24 cellular contexts compared by ENCODE assay signal in the genomic region with DNA sequence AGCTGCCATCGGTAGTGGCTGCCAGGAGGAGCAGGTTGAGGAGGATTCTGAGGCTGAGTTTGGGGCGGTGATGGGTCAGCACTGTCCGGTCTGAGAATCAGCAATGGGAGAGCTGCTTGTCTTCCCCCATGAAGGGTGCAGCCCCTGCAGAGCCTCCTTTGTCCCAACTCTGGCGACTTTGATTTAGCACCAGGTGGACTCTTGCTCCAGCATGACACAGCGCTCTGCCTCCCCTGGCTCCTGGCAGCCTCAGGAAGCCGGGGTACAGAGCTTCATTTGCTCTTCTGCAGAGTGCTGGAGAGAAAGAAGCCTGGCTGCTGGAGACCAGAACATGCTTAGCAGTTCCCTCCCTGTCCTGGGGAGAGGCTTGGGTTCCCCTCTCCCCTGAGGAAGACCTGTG. TPM values are rescaled to one million over a fixed set of nuclear protein-coding genes. Genes with fewer than 3 reads are reported as not detected.
DNase-seq lines count a peak whose midpoint lies in the region; ATAC-seq, FAIRE-seq and TF ChIP-seq lines count a peak whose summit lies in the region.
"Had no signal": no experiment of that assay in that cellular context is flagged by ENCODE, and none has a peak within 500 bp of the region (broad histone marks: within the 10 kb centered on the region; RNA-seq: fewer than 3 reads in every experiment).

No MANE protein-coding gene starts in this region.

- H4K20me1 ChIP-seq in HepG2 (ENCODE audit: insufficient read depth, low read length), result no peaks in the 10 kb centered on the region

- POLR2A ChIA-PET in RWPE1 (lab: Yijun Ruan, JAX; ENCODE audit: low non-redundant PET), result no interaction called here
- POLR2A ChIA-PET in HepG2 (lab: Yijun Ruan, JAX), result interaction anchor here (0.9 to 1.9 kb wide), 4 partner anchors 9 to 50 kb away, joined by 3 to 7 read pairs (median 5); a partner anchor contains a TSS

- no peak for ATAC-seq in right cardiac atrium
- ATAC-seq in HepG2, result peak; percentile 71
- no peak for ATAC-seq in activated naive CD4-positive, alpha-beta T cell treated with anti-CD3 and anti-CD28 coated beads, Interleukin-2, amount 50 U/mL, for 72 hours

- H3K9me3 ChIP-seq in cardiac muscle cell (ENCODE audit: low read depth) (no peaks in the 10 kb centered on the region), right cardiac atrium (ENCODE audit: control insufficient read depth, low read length) (no peaks in the 10 kb centered on the region), HepG2 (ENCODE audit: low read length) (no peaks in the 10 kb centered on the region)
- H3K9me3 ChIP-seq: BLaER1 treated with 17β-estradiol and CSF1 and Interleukin-3, amounts not matched to agents 10 nM and 100 nM; Peyer's patch; SJCRH30; testis; vagina had no signal

- TF ChIP-seq EP300 in HepG2 (IDR thresholded peaks at IDR 0.05; ENCODE audit: low read depth in 2 of 2, low read length in 2 of 2) (no peak), HepG2 (CRISPR knock-in tag; IDR thresholded peaks at IDR 0.05; ENCODE audit: borderline replicate concordance) (no peak)

- TF ChIP-seq POLR2A in HepG2 (IDR thresholded peaks at IDR 0.05; ENCODE audit: insufficient read depth in 1 of 2, low read depth in 2 of 2, low read length in 2 of 2), result 0 out of 4 replicates have a peak, but pooled peaks of 1 of the 2 experiments have one; percentile 27

- no peak for TF ChIP-seq RAD21 in HepG2 (CRISPR knock-in tag; IDR thresholded peaks at IDR 0.05)

- DNase-seq in cardiac muscle cell (ENCODE audit: low read depth in 1 of 2, low spot score in 1 of 2), result no peak
- no peak for DNase-seq in right cardiac atrium
- DNase-seq in RWPE1 (ENCODE audit: low spot score), result no peak
- peak; percentile 38 for DNase-seq in HepG2 (ENCODE audit: low spot score)
- DNase-seq in type B pancreatic cell (ENCODE audit: extremely low spot score, unreplicated experiment), result no peak
- DNase-seq in activated naive CD4-positive, alpha-beta T cell treated with anti-CD3 and anti-CD28 coated beads, Interleukin-2, amount 50 U/mL, for 72 hours (ENCODE audit: low spot score in 2 of 2), result no peak
- DNase-seq in hepatic stellate cell (ENCODE audit: low spot score), result no peak
- no peak for DNase-seq in NCI-H1048 (lab: John Stamatoyannopoulos, UW)
- DNase-seq: activated CD4-positive, CD25-positive, alpha-beta regulatory T cell treated with anti-CD3 and anti-CD28 coated beads, Interleukin-2, amount 50 U/mL, for 72 hours; activated effector memory CD4-positive, alpha-beta T cell treated with Interleukin-2 at 50 U/mL for 16 hours; cerebellar nuclear complex; KG1; kidney glomerular epithelial cell; mesendoderm; NCI-H510A treated with DMSO at 0.1 percent for 48 hours; Peyer's patch; SJCRH30; T-cell; testis had no signal

- H3K36me3 ChIP-seq in cardiac muscle cell (peaks cover 3% of the 10 kb centered on the region), HepG2 (replicated peaks in 1 of 2; ENCODE audit: control insufficient read depth in 1 of 2, insufficient read depth in 2 of 2, low read length in 2 of 2) (peaks cover 7 to 19% of the 10 kb centered on the region in 2 experiments; a peak in 4 of 5 replicates)

- no peak overlapping the region for H3K4me3 ChIP-seq in cardiac muscle cell
- no peak overlapping the region for H3K4me3 ChIP-seq in right cardiac atrium (ENCODE audit: low read length)
- no peak overlapping the region; a peak in 1 of 6 replicates for H3K4me3 ChIP-seq in HepG2 (replicated peaks in 1 of 3; ENCODE audit: insufficient read depth in 1 of 3, low read depth in 2 of 3, low read length in 3 of 3)
- H3K4me3 ChIP-seq: BLaER1 treated with 17β-estradiol and CSF1 and Interleukin-3, amounts not matched to agents 10 nM and 100 nM; Peyer's patch; SJCRH30; smooth muscle cell; testis; vagina had no signal

- H3K36me3 Mint-ChIP-seq in type B pancreatic cell, result peaks cover 12% of the 10 kb centered on the region
- peaks cover 9 to 31% of the 10 kb centered on the region in 2 donors for H3K36me3 Mint-ChIP-seq in activated naive CD4-positive, alpha-beta T cell treated with anti-CD3 and anti-CD28 coated beads, Interleukin-2, amount 50 U/mL, for 72 hours

- H3K9me3 Mint-ChIP-seq in type B pancreatic cell, result no peaks in the 10 kb centered on the region
- H3K9me3 Mint-ChIP-seq in activated naive CD4-positive, alpha-beta T cell treated with anti-CD3 and anti-CD28 coated beads, Interleukin-2, amount 50 U/mL, for 72 hours, result no peaks in the 10 kb centered on the region
- H3K9me3 Mint-ChIP-seq: T-cell had no signal

- intact Hi-C loops in right cardiac atrium (cut with DNase I) (no loop called here), HepG2 (cut with micrococcal nuclease; ENCODE audit: unreplicated experiment) (no loop called here)

- in situ Hi-C loops in HepG2 (cut with HindIII; ENCODE audit: extremely low pct_ligation_motif_present, low pct_unique_long_range_greater_than_20kb), result no loop called here

- H3K27ac ChIP-seq in cardiac muscle cell (peak overlapping the region; percentile 79), right cardiac atrium (ENCODE audit: low read length) (no peak overlapping the region), RWPE1 (peak overlapping the region; percentile 53), HepG2 (ENCODE audit: extremely low read length, insufficient read depth, low read length) (peak overlapping the region; percentile 70)
- H3K27ac ChIP-seq: SJCRH30, testis, vagina had no signal

- H3K79me2 ChIP-seq in HepG2 (ENCODE audit: insufficient read depth, low read length), result no peaks in the 10 kb centered on the region

- no peak overlapping the region for H3K4me3 Mint-ChIP-seq in type B pancreatic cell
- H3K4me3 Mint-ChIP-seq: T-cell had no signal

- TF ChIP-seq CTCF in cardiac muscle cell (IDR thresholded peaks at IDR 0.05; ENCODE audit: low read depth, low read length) (no peak), RWPE1 (conservative IDR thresholded peaks at IDR 0.05; ENCODE audit: low read depth) (no peak), HepG2 (CRISPR knock-in tag; IDR thresholded peaks at IDR 0.05) (no peak), type B pancreatic cell (conservative IDR thresholded peaks at IDR 0.05) (no peak)

- no peak for FAIRE-seq in HepG2 (lab: Jason Lieb, UNC)

- H3K4me1 ChIP-seq in cardiac muscle cell (ENCODE audit: low read depth) (no peaks in the 10 kb centered on the region), right cardiac atrium (ENCODE audit: control insufficient read depth, insufficient read depth, low read length) (no peaks in the 10 kb centered on the region), HepG2 (ENCODE audit: insufficient read depth, low read length) (peaks cover 30% of the 10 kb centered on the region)
- H3K4me1 ChIP-seq: SJCRH30, testis, vagina had no signal

- H2AFZ ChIP-seq in HepG2 (ENCODE audit: low read length), result no peak overlapping the region

- WGBS in right cardiac atrium, result 88% methylated on average over 6 of the region's 6 CpGs
- 30% methylated on average over 2 of the region's 6 CpGs for WGBS in HepG2 (ENCODE audit: low lambda C conversion rate)

- CTCF ChIA-PET in RWPE1 (lab: Yijun Ruan, JAX), result no interaction called here
- CTCF ChIA-PET in HepG2 (lab: Yijun Ruan, JAX; ENCODE audit: low intra/inter-chr PET ratio, low total read pairs), result interaction anchor here (1.2 kb wide), 1 partner anchor 30 kb away, joined by 3 read pairs; no protein-coding TSS in a partner anchor

- BruUV-seq in HepG2 (replicated peaks; lab: Mats Ljungman, UMichigan), result no TSS peak

- peak overlapping the region; percentile 50 for H3K9ac ChIP-seq in HepG2 (ENCODE audit: insufficient read depth, low read depth, low read length)

- H3K27ac Mint-ChIP-seq in type B pancreatic cell, result peak overlapping the region; percentile 93
- peak overlapping the region in 1 of 2 donors; percentile 88 for H3K27ac Mint-ChIP-seq in activated naive CD4-positive, alpha-beta T cell treated with anti-CD3 and anti-CD28 coated beads, Interleukin-2, amount 50 U/mL, for 72 hours

- H3K4me2 ChIP-seq in HepG2 (ENCODE audit: low read depth, low read length), result peak overlapping the region; percentile 35
- H3K4me2 ChIP-seq: BLaER1 treated with 17β-estradiol and CSF1 and Interleukin-3, amounts not matched to agents 10 nM and 100 nM; smooth muscle cell had no signal

- H3K27me3 ChIP-seq in cardiac muscle cell (no peaks in the 10 kb centered on the region), right cardiac atrium (ENCODE audit: control insufficient read depth, insufficient read depth) (no peaks in the 10 kb centered on the region), HepG2 (ENCODE audit: control insufficient read depth in 1 of 2, insufficient read depth in 2 of 2, low read length in 2 of 2) (no peaks in the 10 kb centered on the region)
- H3K27me3 ChIP-seq: BLaER1 treated with 17β-estradiol and CSF1 and Interleukin-3, amounts not matched to agents 10 nM and 100 nM; Peyer's patch; SJCRH30; testis; vagina had no signal

- no peaks in the 10 kb centered on the region for H3K27me3 Mint-ChIP-seq in type B pancreatic cell
- H3K27me3 Mint-ChIP-seq: T-cell had no signal

- H3K4me1 Mint-ChIP-seq in type B pancreatic cell (ENCODE audit: unreplicated experiment), result no peaks in the 10 kb centered on the region

RNA-seq across cellular contexts. Expression of a gene that starts 13.3 kb away (rescaled TPM):
- 16.2 and 16.6 TPM in 2 replicates for total RNA-seq in cardiac muscle cell
- polyA plus RNA-seq in cardiac muscle cell, result 16.1 and 16.6 TPM in 2 replicates
- 10 to 100 TPM; 11.8 to 14.4 (median 13.5) TPM for total RNA-seq in right cardiac atrium
- 12.3 TPM for polyA plus RNA-seq in right cardiac atrium
- 9.0 and 13.2 TPM in 2 replicates for total RNA-seq in HepG2 (2016; rRNA removed; fragmentation: Illumina TruSeq; extraction: Trizol)
- total RNA-seq in HepG2 (2016; cell fraction: cytosol; rRNA removed; fragmentation: Illumina TruSeq; extraction: Trizol; ENCODE audit: low read depth), result 6.6 and 7.7 TPM in 2 replicates
- total RNA-seq in HepG2 (2016; cell fraction: insoluble cytoplasmic fraction; rRNA removed; fragmentation: Illumina TruSeq; extraction: Trizol), result 7.9 and 11.9 TPM in 2 replicates
- 21.8 and 26.5 TPM in 2 replicates for total RNA-seq in HepG2 (2016; cell fraction: membrane; rRNA removed; fragmentation: Illumina TruSeq; extraction: Trizol)
- 9.5 and 10.6 TPM in 2 replicates for total RNA-seq in HepG2 (2016; cell fraction: nucleus; rRNA removed; fragmentation: Illumina TruSeq; extraction: Trizol)
- 35.3 and 40.6 TPM in 2 replicates for polyA plus RNA-seq in HepG2 (2011; rRNA removed)
- 29.0 and 30.0 TPM in 2 replicates for polyA plus RNA-seq in HepG2 (2011; cell fraction: cytosol; rRNA removed)
- polyA plus RNA-seq in HepG2 (2011; cell fraction: nucleus; rRNA removed), result 32.6 and 39.8 TPM in 2 replicates
- polyA plus RNA-seq in HepG2 (2012), result 12.9 and 16.3 TPM in 2 replicates
- polyA plus RNA-seq in HepG2 (2016; cell fraction: cytosol; fragmentation: Illumina TruSeq; extraction: Trizol; ENCODE audit: low read depth), result 13.9 and 14.2 TPM in 2 replicates
- 13.2 and 16.6 TPM in 2 replicates for polyA plus RNA-seq in HepG2 (2016; cell fraction: insoluble cytoplasmic fraction; fragmentation: Illumina TruSeq; extraction: Trizol; ENCODE audit: low read depth)
- 30.8 and 32.0 TPM in 2 replicates for polyA plus RNA-seq in HepG2 (2016; cell fraction: membrane; fragmentation: Illumina TruSeq; extraction: Trizol; ENCODE audit: low read depth)
- polyA plus RNA-seq in HepG2 (2016; cell fraction: nucleus; fragmentation: Illumina TruSeq; extraction: Trizol; ENCODE audit: insufficient read depth, low read depth), result 19.3 and 23.8 TPM in 2 replicates
- 33.5 and 53.0 TPM in 2 replicates for polyA minus RNA-seq in HepG2 (2011; rRNA and poly(A)+ RNA removed; ENCODE audit: low replicate concordance)
- 11.3 and 14.6 TPM in 2 replicates for polyA minus RNA-seq in HepG2 (2011; cell fraction: cytosol; rRNA and poly(A)+ RNA removed)
- polyA minus RNA-seq in HepG2 (2011; cell fraction: nucleus; rRNA and poly(A)+ RNA removed), result 8.4 and 8.7 TPM in 2 replicates
- total RNA-seq in type B pancreatic cell (ENCODE audit: low replicate concordance), result 29.7 and 40.7 TPM in 2 replicates
- 10 to 100 TPM; 37.8 to 59.5 TPM for total RNA-seq in activated naive CD4-positive, alpha-beta T cell treated with anti-CD3 and anti-CD28 coated beads, Interleukin-2, amount 50 U/mL, for 72 hours

RNA-seq across cellular contexts. Expression of a gene that starts 23.2 kb away (rescaled TPM):
- total RNA-seq in cardiac muscle cell (0.15 and 0.25 TPM in 2 replicates), right cardiac atrium (under 1 TPM in 2 of 4 donors, not detected in 2; 0.23 to 0.24 TPM), HepG2 (2016; rRNA removed; fragmentation: Illumina TruSeq; extraction: Trizol) (5.6 and 6.8 TPM in 2 replicates), type B pancreatic cell (ENCODE audit: low replicate concordance) (27.7 and 86.8 TPM in 2 replicates)
- polyA plus RNA-seq in cardiac muscle cell (0.13 TPM in 1 of 2 replicates, not detected in the other), right cardiac atrium (0.20 TPM), HepG2 (2011; rRNA removed) (4.0 and 4.3 TPM in 2 replicates)
- 1.2 and 1.3 TPM in 2 replicates for total RNA-seq in HepG2 (2016; cell fraction: cytosol; rRNA removed; fragmentation: Illumina TruSeq; extraction: Trizol; ENCODE audit: low read depth)
- 6.1 and 6.5 TPM in 2 replicates for total RNA-seq in HepG2 (2016; cell fraction: insoluble cytoplasmic fraction; rRNA removed; fragmentation: Illumina TruSeq; extraction: Trizol)
- total RNA-seq in HepG2 (2016; cell fraction: membrane; rRNA removed; fragmentation: Illumina TruSeq; extraction: Trizol), result 2.4 and 2.5 TPM in 2 replicates
- total RNA-seq in HepG2 (2016; cell fraction: nucleus; rRNA removed; fragmentation: Illumina TruSeq; extraction: Trizol), result 2.2 and 3.0 TPM in 2 replicates
- polyA plus RNA-seq in HepG2 (2011; cell fraction: cytosol; rRNA removed), result 2.8 and 3.9 TPM in 2 replicates
- polyA plus RNA-seq in HepG2 (2011; cell fraction: nucleus; rRNA removed), result 1.8 and 2.5 TPM in 2 replicates
- 4.0 and 4.4 TPM in 2 replicates for polyA plus RNA-seq in HepG2 (2012)
- polyA plus RNA-seq in HepG2 (2016; cell fraction: cytosol; fragmentation: Illumina TruSeq; extraction: Trizol; ENCODE audit: low read depth), result 1.4 and 1.6 TPM in 2 replicates
- polyA plus RNA-seq in HepG2 (2016; cell fraction: insoluble cytoplasmic fraction; fragmentation: Illumina TruSeq; extraction: Trizol; ENCODE audit: low read depth), result 9.2 and 11.4 TPM in 2 replicates
- 2.1 and 2.5 TPM in 2 replicates for polyA plus RNA-seq in HepG2 (2016; cell fraction: membrane; fragmentation: Illumina TruSeq; extraction: Trizol; ENCODE audit: low read depth)
- 4.6 and 6.2 TPM in 2 replicates for polyA plus RNA-seq in HepG2 (2016; cell fraction: nucleus; fragmentation: Illumina TruSeq; extraction: Trizol; ENCODE audit: insufficient read depth, low read depth)
- polyA minus RNA-seq in HepG2 (2011; rRNA and poly(A)+ RNA removed; ENCODE audit: low replicate concordance), result 2.2 and 119 TPM in 2 replicates
- 3.0 and 4.8 TPM in 2 replicates for polyA minus RNA-seq in HepG2 (2011; cell fraction: cytosol; rRNA and poly(A)+ RNA removed)
- 0.37 and 1.7 TPM in 2 replicates for polyA minus RNA-seq in HepG2 (2011; cell fraction: nucleus; rRNA and poly(A)+ RNA removed)
- 1 to 10 TPM; 1.1 to 2.3 TPM for total RNA-seq in activated naive CD4-positive, alpha-beta T cell treated with anti-CD3 and anti-CD28 coated beads, Interleukin-2, amount 50 U/mL, for 72 hours
- total RNA-seq: A673, myocyte had no signal

RNA-seq across cellular contexts. Expression of a gene that starts 50.3 kb away (rescaled TPM):
- total RNA-seq in cardiac muscle cell (18.4 and 21.5 TPM in 2 replicates), right cardiac atrium (10 to 100 TPM; 14.8 to 18.4 (median 15.8) TPM), HepG2 (2016; rRNA removed; fragmentation: Illumina TruSeq; extraction: Trizol) (19.3 and 22.9 TPM in 2 replicates), type B pancreatic cell (ENCODE audit: low replicate concordance) (28.7 and 35.1 TPM in 2 replicates)
- polyA plus RNA-seq in cardiac muscle cell (32.2 and 35.4 TPM in 2 replicates), right cardiac atrium (10.4 TPM), HepG2 (2011; rRNA removed) (38.9 and 41.8 TPM in 2 replicates)
- 1.8 and 2.5 TPM in 2 replicates for total RNA-seq in HepG2 (2016; cell fraction: cytosol; rRNA removed; fragmentation: Illumina TruSeq; extraction: Trizol; ENCODE audit: low read depth)
- total RNA-seq in HepG2 (2016; cell fraction: insoluble cytoplasmic fraction; rRNA removed; fragmentation: Illumina TruSeq; extraction: Trizol), result 20.8 and 22.5 TPM in 2 replicates
- 4.7 and 7.3 TPM in 2 replicates for total RNA-seq in HepG2 (2016; cell fraction: membrane; rRNA removed; fragmentation: Illumina TruSeq; extraction: Trizol)
- 10.8 and 13.7 TPM in 2 replicates for total RNA-seq in HepG2 (2016; cell fraction: nucleus; rRNA removed; fragmentation: Illumina TruSeq; extraction: Trizol)
- 16.3 and 25.9 TPM in 2 replicates for polyA plus RNA-seq in HepG2 (2011; cell fraction: cytosol; rRNA removed)
- polyA plus RNA-seq in HepG2 (2011; cell fraction: nucleus; rRNA removed), result 29.9 and 35.0 TPM in 2 replicates
- polyA plus RNA-seq in HepG2 (2012), result 14.4 and 15.5 TPM in 2 replicates
- 4.8 and 5.2 TPM in 2 replicates for polyA plus RNA-seq in HepG2 (2016; cell fraction: cytosol; fragmentation: Illumina TruSeq; extraction: Trizol; ENCODE audit: low read depth)
- polyA plus RNA-seq in HepG2 (2016; cell fraction: insoluble cytoplasmic fraction; fragmentation: Illumina TruSeq; extraction: Trizol; ENCODE audit: low read depth), result 31.8 and 35.9 TPM in 2 replicates
- 8.5 and 9.5 TPM in 2 replicates for polyA plus RNA-seq in HepG2 (2016; cell fraction: membrane; fragmentation: Illumina TruSeq; extraction: Trizol; ENCODE audit: low read depth)
- 31.5 and 47.0 TPM in 2 replicates for polyA plus RNA-seq in HepG2 (2016; cell fraction: nucleus; fragmentation: Illumina TruSeq; extraction: Trizol; ENCODE audit: insufficient read depth, low read depth)
- 46.8 and 68.0 TPM in 2 replicates for polyA minus RNA-seq in HepG2 (2011; rRNA and poly(A)+ RNA removed; ENCODE audit: low replicate concordance)
- 18.6 and 24.9 TPM in 2 replicates for polyA minus RNA-seq in HepG2 (2011; cell fraction: cytosol; rRNA and poly(A)+ RNA removed)
- polyA minus RNA-seq in HepG2 (2011; cell fraction: nucleus; rRNA and poly(A)+ RNA removed), result 11.1 and 15.8 TPM in 2 replicates
- total RNA-seq in activated naive CD4-positive, alpha-beta T cell treated with anti-CD3 and anti-CD28 coated beads, Interleukin-2, amount 50 U/mL, for 72 hours, result 10 to 100 TPM; 29.5 to 56.1 TPM

RNA-seq across cellular contexts. Expression of a gene that starts 52.0 kb away (rescaled TPM):
- 8.5 and 13.7 TPM in 2 replicates for total RNA-seq in cardiac muscle cell
- 11.7 and 12.4 TPM in 2 replicates for polyA plus RNA-seq in cardiac muscle cell
- total RNA-seq in right cardiac atrium, result 1 to 10 TPM; 5.2 to 7.3 (median 5.9) TPM
- polyA plus RNA-seq in right cardiac atrium, result 3.9 TPM
- total RNA-seq in HepG2 (2016; rRNA removed; fragmentation: Illumina TruSeq; extraction: Trizol), result 7.9 and 13.5 TPM in 2 replicates
- 4.3 and 4.8 TPM in 2 replicates for total RNA-seq in HepG2 (2016; cell fraction: cytosol; rRNA removed; fragmentation: Illumina TruSeq; extraction: Trizol; ENCODE audit: low read depth)
- 8.9 and 14.1 TPM in 2 replicates for total RNA-seq in HepG2 (2016; cell fraction: insoluble cytoplasmic fraction; rRNA removed; fragmentation: Illumina TruSeq; extraction: Trizol)
- 9.7 and 9.9 TPM in 2 replicates for total RNA-seq in HepG2 (2016; cell fraction: membrane; rRNA removed; fragmentation: Illumina TruSeq; extraction: Trizol)
- 14.6 and 15.0 TPM in 2 replicates for total RNA-seq in HepG2 (2016; cell fraction: nucleus; rRNA removed; fragmentation: Illumina TruSeq; extraction: Trizol)
- 22.7 and 26.0 TPM in 2 replicates for polyA plus RNA-seq in HepG2 (2011; rRNA removed)
- polyA plus RNA-seq in HepG2 (2011; cell fraction: cytosol; rRNA removed), result 21.0 and 27.5 TPM in 2 replicates
- 14.3 and 18.5 TPM in 2 replicates for polyA plus RNA-seq in HepG2 (2011; cell fraction: nucleus; rRNA removed)
- polyA plus RNA-seq in HepG2 (2012), result 13.6 and 14.8 TPM in 2 replicates
- 2.9 and 4.4 TPM in 2 replicates for polyA plus RNA-seq in HepG2 (2016; cell fraction: cytosol; fragmentation: Illumina TruSeq; extraction: Trizol; ENCODE audit: low read depth)
- 6.7 and 7.2 TPM in 2 replicates for polyA plus RNA-seq in HepG2 (2016; cell fraction: insoluble cytoplasmic fraction; fragmentation: Illumina TruSeq; extraction: Trizol; ENCODE audit: low read depth)
- polyA plus RNA-seq in HepG2 (2016; cell fraction: membrane; fragmentation: Illumina TruSeq; extraction: Trizol; ENCODE audit: low read depth), result 5.3 and 7.0 TPM in 2 replicates
- 16.2 and 17.4 TPM in 2 replicates for polyA plus RNA-seq in HepG2 (2016; cell fraction: nucleus; fragmentation: Illumina TruSeq; extraction: Trizol; ENCODE audit: insufficient read depth, low read depth)
- polyA minus RNA-seq in HepG2 (2011; rRNA and poly(A)+ RNA removed; ENCODE audit: low replicate concordance), result 41.6 and 80.7 TPM in 2 replicates
- 15.5 and 15.7 TPM in 2 replicates for polyA minus RNA-seq in HepG2 (2011; cell fraction: cytosol; rRNA and poly(A)+ RNA removed)
- polyA minus RNA-seq in HepG2 (2011; cell fraction: nucleus; rRNA and poly(A)+ RNA removed), result 11.7 and 14.5 TPM in 2 replicates
- total RNA-seq in type B pancreatic cell (ENCODE audit: low replicate concordance), result 13.3 and 15.3 TPM in 2 replicates
- total RNA-seq in activated naive CD4-positive, alpha-beta T cell treated with anti-CD3 and anti-CD28 coated beads, Interleukin-2, amount 50 U/mL, for 72 hours, result 10 to 100 TPM; 15.9 to 21.0 TPM
